ENCODE assay signal across 1 cellular context in the genomic region with DNA sequence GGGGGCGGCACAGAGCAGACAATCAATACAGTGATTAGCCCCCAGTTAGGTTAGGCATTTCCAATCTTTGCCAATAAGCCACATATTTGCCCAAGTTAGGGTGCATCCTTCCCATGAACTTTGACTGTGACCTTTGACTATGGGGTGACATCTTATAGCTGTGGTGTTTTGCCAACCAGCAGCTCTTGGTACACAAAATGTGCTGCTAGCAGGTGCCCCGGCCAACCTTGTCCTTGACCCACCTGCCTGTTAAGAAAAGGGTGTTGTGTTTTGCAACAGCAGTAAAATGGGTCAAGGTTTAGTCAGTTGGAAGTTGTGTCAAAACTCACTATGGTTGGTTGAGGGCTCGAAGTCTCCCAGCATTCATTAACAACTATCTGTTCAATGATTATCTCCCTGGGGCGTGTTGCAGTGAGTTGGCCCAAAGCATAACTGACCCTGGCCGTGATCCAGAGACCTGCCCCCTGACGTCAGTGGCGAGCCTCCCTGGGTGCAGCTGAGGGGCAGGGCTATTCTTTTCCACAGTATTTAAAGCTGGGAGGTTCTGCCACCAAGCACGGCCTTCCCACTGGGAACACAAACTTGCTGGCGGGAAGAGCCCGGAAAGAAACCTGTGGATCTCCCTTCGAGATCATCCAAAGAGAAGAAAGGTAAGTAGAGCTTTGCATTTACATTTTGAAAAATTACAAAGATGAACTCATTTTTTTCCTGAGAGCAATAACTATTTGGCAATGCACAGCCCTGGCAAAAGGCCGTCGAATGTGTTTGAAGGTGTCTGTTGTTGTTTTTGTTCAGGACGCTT.
TF ChIP-seq lines count a peak whose summit lies in the region.

PCK1 (plus strand) TSS at position 557 of the 802 bp plus-strand sequence. CDS start 302 bp downstream, outside the sequence.

TF ChIP-seq in HepG2, 621 proteins besides CTCF, POLR2A, EP300 and RAD21 (continued from another document and continues in another):
- TF ChIP-seq, protein P1, sequence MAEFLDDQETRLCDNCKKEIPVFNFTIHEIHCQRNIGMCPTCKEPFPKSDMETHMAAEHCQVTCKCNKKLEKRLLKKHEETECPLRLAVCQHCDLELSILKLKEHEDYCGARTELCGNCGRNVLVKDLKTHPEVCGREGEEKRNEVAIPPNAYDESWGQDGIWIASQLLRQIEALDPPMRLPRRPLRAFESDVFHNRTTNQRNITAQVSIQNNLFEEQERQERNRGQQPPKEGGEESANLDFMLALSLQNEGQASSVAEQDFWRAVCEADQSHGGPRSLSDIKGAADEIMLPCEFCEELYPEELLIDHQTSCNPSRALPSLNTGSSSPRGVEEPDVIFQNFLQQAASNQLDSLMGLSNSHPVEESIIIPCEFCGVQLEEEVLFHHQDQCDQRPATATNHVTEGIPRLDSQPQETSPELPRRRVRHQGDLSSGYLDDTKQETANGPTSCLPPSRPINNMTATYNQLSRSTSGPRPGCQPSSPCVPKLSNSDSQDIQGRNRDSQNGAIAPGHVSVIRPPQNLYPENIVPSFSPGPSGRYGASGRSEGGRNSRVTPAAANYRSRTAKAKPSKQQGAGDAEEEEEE (CRISPR knock-in tag; IDR thresholded peaks at IDR 0.05; ENCODE audit: borderline replicate concordance): no peak
- TF ChIP-seq ZNF766 (CRISPR knock-in tag; IDR thresholded peaks at IDR 0.05; ENCODE audit: borderline replicate concordance) (no peak; the same call in 1 of the 2 replicates), MAFF (IDR thresholded peaks at IDR 0.05; ENCODE audit: low read depth, low read length) (peak; percentile 51), ISX (CRISPR knock-in tag; conservative IDR thresholded peaks at IDR 0.05) (0 out of 2 replicates have a peak, but pooled peaks have one; percentile 54), RCOR2 (CRISPR knock-in tag; IDR thresholded peaks at IDR 0.05) (peak; percentile 85), GATAD1 (CRISPR knock-in tag; IDR thresholded peaks at IDR 0.05) (0 out of 2 replicates have a peak, but pooled peaks have one; percentile 13), GFI1 (CRISPR knock-in tag; IDR thresholded peaks at IDR 0.05; ENCODE audit: borderline replicate concordance) (peak; percentile 89; the same call in 1 of the 2 replicates), PRDM10 (CRISPR knock-in tag; IDR thresholded peaks at IDR 0.05; ENCODE audit: low read depth) (peak; percentile 87), ZFP62 (CRISPR knock-in tag; IDR thresholded peaks at IDR 0.05) (no peak), NR3C1 (CRISPR knock-in tag; IDR thresholded peaks at IDR 0.05) (no peak), SP1 (IDR thresholded peaks at IDR 0.05) (no peak), SP1 (CRISPR knock-in tag; IDR thresholded peaks at IDR 0.05) (peak; percentile 68), NR2F6 (IDR thresholded peaks at IDR 0.05) (peak; percentile 100), NR2F6 (CRISPR knock-in tag; IDR thresholded peaks at IDR 0.05) (peak; percentile 100), AGO2 (optimal IDR thresholded peaks at IDR 0.05; ENCODE audit: low read depth, low read length) (no peak), IRX3 (CRISPR knock-in tag; IDR thresholded peaks at IDR 0.05; ENCODE audit: borderline replicate concordance, low read depth) (no peak), XBP1 (CRISPR knock-in tag; IDR thresholded peaks at IDR 0.05) (peak; percentile 32; the same call in 1 of the 2 replicates), PAX8 (CRISPR knock-in tag; IDR thresholded peaks at IDR 0.05; ENCODE audit: borderline replicate concordance) (no peak), CENPX (CRISPR knock-in tag; IDR thresholded peaks at IDR 0.05) (no peak), LCORL (IDR thresholded peaks at IDR 0.05) (no peak), LCORL (CRISPR knock-in tag; IDR thresholded peaks at IDR 0.05) (peak; percentile 98), SATB2 (CRISPR knock-in tag; IDR thresholded peaks at IDR 0.05) (no peak), TOPORS (CRISPR knock-in tag; IDR thresholded peaks at IDR 0.05) (no peak; the same call in none of the 2 replicates), AHR (CRISPR knock-in tag; IDR thresholded peaks at IDR 0.05) (no peak), ARHGAP35 (CRISPR knock-in tag; IDR thresholded peaks at IDR 0.05; ENCODE audit: borderline replicate concordance) (0 out of 2 replicates have a peak, but pooled peaks have one; percentile 34), PAWR (CRISPR knock-in tag; IDR thresholded peaks at IDR 0.05; ENCODE audit: borderline replicate concordance) (no peak), ZNF777 (CRISPR knock-in tag; IDR thresholded peaks at IDR 0.05) (peak; percentile 43; the same call in 1 of the 2 replicates), FOSL2 (CRISPR knock-in tag; IDR thresholded peaks at IDR 0.05) (peak; percentile 90), PHF20 (CRISPR knock-in tag; IDR thresholded peaks at IDR 0.05) (0 out of 2 replicates have a peak, but pooled peaks have one; percentile 17), MTF2 (CRISPR knock-in tag; IDR thresholded peaks at IDR 0.05; ENCODE audit: borderline replicate concordance) (0 out of 2 replicates have a peak, but pooled peaks have one; percentile 31), ZNF652 (CRISPR knock-in tag; IDR thresholded peaks at IDR 0.05; ENCODE audit: borderline replicate concordance, low read depth) (no peak), MIXL1 (CRISPR knock-in tag; IDR thresholded peaks at IDR 0.05) (peak; percentile 97), ZFYVE20 (CRISPR knock-in tag; IDR thresholded peaks at IDR 0.05; ENCODE audit: borderline replicate concordance, low read depth) (no peak), SMARCC2 (IDR thresholded peaks at IDR 0.05) (no peak), ZNF101 (CRISPR knock-in tag; IDR thresholded peaks at IDR 0.05; ENCODE audit: borderline replicate concordance, low read depth) (no peak), BHLHE40 (IDR thresholded peaks at IDR 0.05; ENCODE audit: low read length) (peak; percentile 67), KAT7 (CRISPR knock-in tag; IDR thresholded peaks at IDR 0.05; ENCODE audit: borderline replicate concordance) (no peak), U2AF1 (optimal IDR thresholded peaks at IDR 0.05; ENCODE audit: low read depth, low read length) (peak; percentile 67), ZNF768 (CRISPR knock-in tag; IDR thresholded peaks at IDR 0.05) (no peak), CC2D1A (CRISPR knock-in tag; IDR thresholded peaks at IDR 0.05) (no peak; the same call in 1 of the 2 replicates), E2F2 (CRISPR knock-in tag; IDR thresholded peaks at IDR 0.05; ENCODE audit: borderline replicate concordance) (no peak), CHCHD3 (CRISPR knock-in tag; IDR thresholded peaks at IDR 0.05) (no peak), UBTF (CRISPR knock-in tag; IDR thresholded peaks at IDR 0.05) (peak; percentile 80), ZNF7 (CRISPR knock-in tag; IDR thresholded peaks at IDR 0.05) (no peak), ZNF34 (CRISPR knock-in tag; IDR thresholded peaks at IDR 0.05; ENCODE audit: borderline replicate concordance) (no peak), SRSF1 (optimal IDR thresholded peaks at IDR 0.05; ENCODE audit: low read depth, low read length) (no peak), TERF1 (CRISPR knock-in tag; IDR thresholded peaks at IDR 0.05) (no peak; the same call in 1 of the 2 replicates), MED8 (CRISPR knock-in tag; IDR thresholded peaks at IDR 0.05; ENCODE audit: insufficient replicate concordance) (peak; percentile 55), ARNTL (CRISPR knock-in tag; IDR thresholded peaks at IDR 0.05) (peak; percentile 91)
- TF ChIP-seq, protein P2, sequence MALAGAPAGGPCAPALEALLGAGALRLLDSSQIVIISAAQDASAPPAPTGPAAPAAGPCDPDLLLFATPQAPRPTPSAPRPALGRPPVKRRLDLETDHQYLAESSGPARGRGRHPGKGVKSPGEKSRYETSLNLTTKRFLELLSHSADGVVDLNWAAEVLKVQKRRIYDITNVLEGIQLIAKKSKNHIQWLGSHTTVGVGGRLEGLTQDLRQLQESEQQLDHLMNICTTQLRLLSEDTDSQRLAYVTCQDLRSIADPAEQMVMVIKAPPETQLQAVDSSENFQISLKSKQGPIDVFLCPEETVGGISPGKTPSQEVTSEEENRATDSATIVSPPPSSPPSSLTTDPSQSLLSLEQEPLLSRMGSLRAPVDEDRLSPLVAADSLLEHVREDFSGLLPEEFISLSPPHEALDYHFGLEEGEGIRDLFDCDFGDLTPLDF (CRISPR knock-in tag; IDR thresholded peaks at IDR 0.05): no peak
- TF ChIP-seq, protein P3, sequence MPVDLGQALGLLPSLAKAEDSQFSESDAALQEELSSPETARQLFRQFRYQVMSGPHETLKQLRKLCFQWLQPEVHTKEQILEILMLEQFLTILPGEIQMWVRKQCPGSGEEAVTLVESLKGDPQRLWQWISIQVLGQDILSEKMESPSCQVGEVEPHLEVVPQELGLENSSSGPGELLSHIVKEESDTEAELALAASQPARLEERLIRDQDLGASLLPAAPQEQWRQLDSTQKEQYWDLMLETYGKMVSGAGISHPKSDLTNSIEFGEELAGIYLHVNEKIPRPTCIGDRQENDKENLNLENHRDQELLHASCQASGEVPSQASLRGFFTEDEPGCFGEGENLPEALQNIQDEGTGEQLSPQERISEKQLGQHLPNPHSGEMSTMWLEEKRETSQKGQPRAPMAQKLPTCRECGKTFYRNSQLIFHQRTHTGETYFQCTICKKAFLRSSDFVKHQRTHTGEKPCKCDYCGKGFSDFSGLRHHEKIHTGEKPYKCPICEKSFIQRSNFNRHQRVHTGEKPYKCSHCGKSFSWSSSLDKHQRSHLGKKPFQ (CRISPR knock-in tag; IDR thresholded peaks at IDR 0.05; ENCODE audit: insufficient replicate concordance): no peak
- TF ChIP-seq, protein P4, sequence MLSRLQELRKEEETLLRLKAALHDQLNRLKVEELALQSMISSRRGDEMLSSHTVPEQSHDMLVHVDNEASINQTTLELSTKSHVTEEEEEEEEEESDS (CRISPR knock-in tag; IDR thresholded peaks at IDR 0.05; ENCODE audit: borderline replicate concordance): no peak
- TF ChIP-seq, protein P5, sequence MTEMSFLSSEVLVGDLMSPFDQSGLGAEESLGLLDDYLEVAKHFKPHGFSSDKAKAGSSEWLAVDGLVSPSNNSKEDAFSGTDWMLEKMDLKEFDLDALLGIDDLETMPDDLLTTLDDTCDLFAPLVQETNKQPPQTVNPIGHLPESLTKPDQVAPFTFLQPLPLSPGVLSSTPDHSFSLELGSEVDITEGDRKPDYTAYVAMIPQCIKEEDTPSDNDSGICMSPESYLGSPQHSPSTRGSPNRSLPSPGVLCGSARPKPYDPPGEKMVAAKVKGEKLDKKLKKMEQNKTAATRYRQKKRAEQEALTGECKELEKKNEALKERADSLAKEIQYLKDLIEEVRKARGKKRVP (CRISPR knock-in tag; IDR thresholded peaks at IDR 0.05): peak in 1 of 2 experiments; percentile 73; a peak in 2 of 4 replicates
- TF ChIP-seq, protein P6, sequence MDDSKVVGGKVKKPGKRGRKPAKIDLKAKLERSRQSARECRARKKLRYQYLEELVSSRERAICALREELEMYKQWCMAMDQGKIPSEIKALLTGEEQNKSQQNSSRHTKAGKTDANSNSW (CRISPR knock-in tag; IDR thresholded peaks at IDR 0.05; ENCODE audit: borderline replicate concordance): 0 out of 2 replicates have a peak, but pooled peaks have one; percentile 27
